8 cellular contexts compared by ENCODE assay signal in the genomic region with DNA sequence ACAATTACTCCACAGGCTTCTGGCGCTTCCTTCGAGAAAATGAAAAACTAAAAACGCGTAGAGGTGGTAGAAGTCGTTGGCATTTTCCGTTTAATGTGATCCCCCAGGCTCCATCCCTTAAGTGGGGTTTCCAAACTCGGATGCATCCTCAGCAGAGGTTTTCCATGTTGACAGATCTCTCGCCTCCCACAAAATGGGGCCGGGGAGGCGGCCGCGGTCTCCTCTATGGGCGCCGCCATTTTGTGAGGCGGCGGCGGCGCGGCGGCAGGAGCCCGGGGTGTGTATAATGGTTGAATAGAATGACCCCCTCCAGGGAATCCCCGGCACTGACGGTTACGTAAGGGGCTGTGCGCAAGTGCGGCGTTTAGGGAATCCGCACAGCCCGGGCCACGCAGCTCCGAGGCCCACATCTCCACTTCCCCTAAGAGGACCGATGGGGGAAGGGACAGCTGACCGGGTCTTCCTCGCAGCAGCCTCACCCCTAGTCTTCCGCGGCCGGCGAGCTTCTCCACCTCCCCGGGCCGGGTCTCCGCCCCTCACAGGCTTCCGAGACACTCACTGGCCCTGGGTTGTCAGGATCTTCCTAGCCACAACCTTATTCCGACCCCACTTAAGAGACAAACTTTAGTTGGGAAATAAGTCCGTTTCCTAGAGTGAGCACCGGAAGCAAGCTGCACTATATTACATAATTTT. TPM values are rescaled to one million over a fixed set of nuclear protein-coding genes. Genes with fewer than 3 reads are reported as not detected.
DNase-seq lines count a peak whose midpoint lies in the region; ATAC-seq lines count a peak whose summit lies in the region.

No MANE protein-coding gene starts in this region.

- H3K36me3 ChIP-seq in effector memory CD4-positive, alpha-beta T cell (ENCODE audit: control insufficient read depth, insufficient read depth, low read length): no peaks in the 10 kb centered on the region

- peak overlapping the region; percentile 95 for H3K4me3 ChIP-seq in effector memory CD4-positive, alpha-beta T cell (ENCODE audit: insufficient read depth, low read depth, low read length, poor library complexity, severe bottlenecking)

- H3K9me3 ChIP-seq in effector memory CD4-positive, alpha-beta T cell (ENCODE audit: control insufficient read depth, low read length): no peaks in the 10 kb centered on the region

- ATAC-seq in GM21360 (IDR thresholded peaks at IDR 0.05; ENCODE audit: unreplicated experiment): peak; percentile 47

- H3K4me1 ChIP-seq in effector memory CD4-positive, alpha-beta T cell (ENCODE audit: control insufficient read depth, insufficient read depth, low read length, poor library complexity, severe bottlenecking): peaks cover 9% of the 10 kb centered on the region

- H3K27ac ChIP-seq in effector memory CD4-positive, alpha-beta T cell (ENCODE audit: insufficient read depth, low read length, poor library complexity, severe bottlenecking): peak overlapping the region; percentile 98

- H3K27me3 ChIP-seq in effector memory CD4-positive, alpha-beta T cell (replicated peaks; ENCODE audit: control insufficient read depth, insufficient read depth, low read length, poor library complexity, severe bottlenecking): no peaks in the 10 kb centered on the region

- DNase-seq in COLO829 (ENCODE audit: low spot score) (peak; percentile 93), HT-29 (ENCODE audit: low spot score) (peak; percentile 95), medulla oblongata (ENCODE audit: extremely low spot score) (peak; percentile 98)
- DNase-seq in NK-92 treated with Interleukin-12 subunit alpha and Interleukin-12 subunit beta, amount 100 ng/mL, for 24 hours (lab: John Stamatoyannopoulos, UW): peak; percentile 89
- DNase-seq in activated CD8-positive, alpha-beta memory T cell treated with anti-CD3 and anti-CD28 coated beads for 4 hours (ENCODE audit: low read depth in 2 of 2): peak; percentile 73 to 74
- DNase-seq in effector memory CD4-positive, alpha-beta T cell: peak; percentile 82 to 86 (median 83)
- DNase-seq in stimulated activated CD4-positive, alpha-beta T cell treated with anti-CD3 and anti-CD28 coated beads, TNF-alpha, amount 100 ng/mL, for 48 hours (ENCODE audit: low read depth in 3 of 3): peak; percentile 68 to 83 (median 70)

RNA-seq across cellular contexts. Expression of a gene that starts 2.1 kb away (rescaled TPM):
- total RNA-seq in HT-29 (2014; rRNA removed; shearing (Covaris generic)): 10.0 and 11.1 TPM in 2 replicates

Comparison
In these comparisons a context has a peak if more than half of its experiments do, and no peak if none do; other contexts are left out.
1. Peak in every context shown above with its lines: DNase-seq, ATAC-seq, H3K4me3 ChIP-seq and H3K27ac ChIP-seq.